ENCODE assay signal across 1 cellular context in genomic region chr20:48724891-48725588, GRCh38.
A peak's percentile ranks its signal among the peaks of the same experiment; 100 is the strongest.
TF ChIP-seq lines count a peak whose summit lies in the region.

No MANE protein-coding gene starts in this region.

TF ChIP-seq in HepG2, 621 proteins besides CTCF, POLR2A, EP300 and RAD21 (continued from another document):
- TF ChIP-seq ZNF687 (CRISPR knock-in tag; IDR thresholded peaks at IDR 0.05) = peak; percentile 16; the same call in 1 of the 2 replicates
- TF ChIP-seq ZNF3 (CRISPR knock-in tag; IDR thresholded peaks at IDR 0.05) = no peak
- TF ChIP-seq DR1 (CRISPR knock-in tag; IDR thresholded peaks at IDR 0.05) = no peak
- TF ChIP-seq ZNF589 (CRISPR knock-in tag; conservative IDR thresholded peaks at IDR 0.05) = no peak
- TF ChIP-seq, protein P1, sequence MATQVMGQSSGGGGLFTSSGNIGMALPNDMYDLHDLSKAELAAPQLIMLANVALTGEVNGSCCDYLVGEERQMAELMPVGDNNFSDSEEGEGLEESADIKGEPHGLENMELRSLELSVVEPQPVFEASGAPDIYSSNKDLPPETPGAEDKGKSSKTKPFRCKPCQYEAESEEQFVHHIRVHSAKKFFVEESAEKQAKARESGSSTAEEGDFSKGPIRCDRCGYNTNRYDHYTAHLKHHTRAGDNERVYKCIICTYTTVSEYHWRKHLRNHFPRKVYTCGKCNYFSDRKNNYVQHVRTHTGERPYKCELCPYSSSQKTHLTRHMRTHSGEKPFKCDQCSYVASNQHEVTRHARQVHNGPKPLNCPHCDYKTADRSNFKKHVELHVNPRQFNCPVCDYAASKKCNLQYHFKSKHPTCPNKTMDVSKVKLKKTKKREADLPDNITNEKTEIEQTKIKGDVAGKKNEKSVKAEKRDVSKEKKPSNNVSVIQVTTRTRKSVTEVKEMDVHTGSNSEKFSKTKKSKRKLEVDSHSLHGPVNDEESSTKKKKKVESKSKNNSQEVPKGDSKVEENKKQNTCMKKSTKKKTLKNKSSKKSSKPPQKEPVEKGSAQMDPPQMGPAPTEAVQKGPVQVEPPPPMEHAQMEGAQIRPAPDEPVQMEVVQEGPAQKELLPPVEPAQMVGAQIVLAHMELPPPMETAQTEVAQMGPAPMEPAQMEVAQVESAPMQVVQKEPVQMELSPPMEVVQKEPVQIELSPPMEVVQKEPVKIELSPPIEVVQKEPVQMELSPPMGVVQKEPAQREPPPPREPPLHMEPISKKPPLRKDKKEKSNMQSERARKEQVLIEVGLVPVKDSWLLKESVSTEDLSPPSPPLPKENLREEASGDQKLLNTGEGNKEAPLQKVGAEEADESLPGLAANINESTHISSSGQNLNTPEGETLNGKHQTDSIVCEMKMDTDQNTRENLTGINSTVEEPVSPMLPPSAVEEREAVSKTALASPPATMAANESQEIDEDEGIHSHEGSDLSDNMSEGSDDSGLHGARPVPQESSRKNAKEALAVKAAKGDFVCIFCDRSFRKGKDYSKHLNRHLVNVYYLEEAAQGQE (IDR thresholded peaks at IDR 0.05; ENCODE audit: borderline replicate concordance in 1 of 2, low read depth in 1 of 2, low read length in 2 of 2) = peak; percentile 12 to 58; a peak in 2 of 4 replicates
- TF ChIP-seq GATAD1 (CRISPR knock-in tag; IDR thresholded peaks at IDR 0.05) = no peak
TF ChIP-seq in HepG2: peak in this region for 4.
